Comparison of ENCODE assay signal across 9 cellular contexts in genomic region chr2:19312949-19313348, GRCh38. TPM values are rescaled to one million over a fixed set of nuclear protein-coding genes. Genes with fewer than 3 reads are reported as not detected.
DNase-seq lines count a peak whose midpoint lies in the region; ATAC-seq, FAIRE-seq and TF ChIP-seq lines count a peak whose summit lies in the region.
"Had no signal": no experiment of that assay in that cellular context is flagged by ENCODE, and none has a peak within 500 bp of the region (broad histone marks: within the 10 kb centered on the region; RNA-seq: fewer than 3 reads in every experiment).

No MANE protein-coding gene starts in this region.

- no peak overlapping the region for H3K14ac ChIP-seq in H1 (ENCODE audit: insufficient read length)

- ATAC-seq in GM18873 (IDR thresholded peaks at IDR 0.05; ENCODE audit: low FRiP score, unreplicated experiment): no peak

- H2AFZ ChIP-seq in H1 (ENCODE audit: low read length): no peak overlapping the region

- H2BK120ac ChIP-seq in H1 (replicated peaks; ENCODE audit: low read depth, low read length): no peak overlapping the region

- no peaks in the 10 kb centered on the region for H3K79me2 ChIP-seq in H1 (ENCODE audit: control insufficient read depth in 1 of 2, insufficient read depth in 2 of 2, low read length in 2 of 2)

- no peak overlapping the region for H2BK20ac ChIP-seq in H1 (ENCODE audit: low read length)

- H3K4ac ChIP-seq in H1 (replicated peaks; ENCODE audit: insufficient read length, low read depth, low read length): no peak overlapping the region

- CTCF ChIA-PET in H1 (lab: Charles Lee; ENCODE audit: partially characterized antibody): interaction anchor here (0.7 to 2.0 kb wide), 10 partner anchors 8 to 793 kb away, joined by 3 to 6 read pairs (median 4); no protein-coding TSS in a partner anchor

- no peak overlapping the region for H4K91ac ChIP-seq in H1 (replicated peaks; ENCODE audit: insufficient read length, low read length)

- intact Hi-C loops in testis (cut with DNase I; ENCODE audit: low total_unique reads): no loop called here

- FAIRE-seq in H1 (lab: Jason Lieb, UNC): no peak

- no peak overlapping the region for H3K4me3 ChIP-seq in H1 (ENCODE audit: extremely low read depth in 1 of 4, insufficient read depth in 2 of 4, low read depth in 3 of 4, low read length in 4 of 4)
- H3K4me3 ChIP-seq in testis: no peak overlapping the region

- H4K5ac ChIP-seq in H1 (ENCODE audit: insufficient read length, low read depth, low read length): no peak overlapping the region

- H3K18ac ChIP-seq in H1 (ENCODE audit: extremely low read depth, low read length): no peak overlapping the region

- H2BK12ac ChIP-seq in H1 (ENCODE audit: low read depth, low read length): no peak overlapping the region

- H3K27ac ChIP-seq in H1 (ENCODE audit: low read depth, low read length) (no peak overlapping the region), testis (no peak overlapping the region)

- H3K9ac ChIP-seq in H1 (replicated peaks in 1 of 4; ENCODE audit: extremely low read depth in 1 of 4, low read depth in 3 of 4, low read length in 3 of 4): no peak overlapping the region

- H3K79me1 ChIP-seq in H1 (ENCODE audit: low read depth, low read length): no peaks in the 10 kb centered on the region

- H2BK15ac ChIP-seq in H1 (ENCODE audit: low read length): no peak overlapping the region

- H3K36me3 ChIP-seq in H1 (ENCODE audit: control insufficient read depth in 2 of 4, insufficient read depth in 4 of 4, low read length in 3 of 4) (no peaks in the 10 kb centered on the region), testis (ENCODE audit: low read depth, missing control alignments) (no peaks in the 10 kb centered on the region)

- H3K4me1 ChIP-seq in H1 (replicated peaks in 1 of 4; ENCODE audit: control insufficient read depth in 3 of 4, insufficient read depth in 4 of 4, low read length in 3 of 4): no peaks in the 10 kb centered on the region
- no peaks in the 10 kb centered on the region for H3K4me1 ChIP-seq in testis
- H3K4me1 ChIP-seq: Caco-2 had no signal

- H3K23ac ChIP-seq in H1 (ENCODE audit: insufficient read length): no peak overlapping the region

- no peak for TF ChIP-seq POLR2A in H1 (IDR thresholded peaks at IDR 0.05; ENCODE audit: control extremely low read depth in 1 of 2, low read depth in 2 of 2, low read length in 2 of 2)
- no peak for TF ChIP-seq POLR2A in testis (IDR thresholded peaks at IDR 0.05)

- H3K27me3 ChIP-seq in H1 (replicated peaks in 1 of 4; ENCODE audit: control insufficient read depth in 3 of 4, extremely low read depth in 1 of 4, insufficient read depth in 3 of 4, low read length in 3 of 4): no peaks in the 10 kb centered on the region
- H3K27me3 ChIP-seq in testis: no peaks in the 10 kb centered on the region

- POLR2A ChIA-PET in H1 (lab: Charles Lee; ENCODE audit: partially characterized antibody): no interaction called here

- H3K56ac ChIP-seq in H1 (replicated peaks; ENCODE audit: insufficient read length, low read depth, low read length): no peak overlapping the region

- H3K23me2 ChIP-seq in H1 (ENCODE audit: low read depth, low read length): no peaks in the 10 kb centered on the region; the same call in 1 of the 2 replicates

- no peaks in the 10 kb centered on the region for H4K20me1 ChIP-seq in H1 (replicated peaks in 1 of 2; ENCODE audit: control insufficient read depth in 1 of 2, insufficient read depth in 2 of 2, low read length in 2 of 2)

- peak; percentile 10 for DNase-seq in SIG-M5 treated with dmso at 0.1 percent for 504 hours (lab: John Stamatoyannopoulos, UW; ENCODE audit: unreplicated experiment)
- no peak for DNase-seq in SIG-M5 (lab: John Stamatoyannopoulos, UW)
- DNase-seq in HS-5 (ENCODE audit: low read depth): peak; percentile 6
- no peak for DNase-seq in H1 (ENCODE audit: low read depth in 1 of 2, low spot score in 2 of 2)
- peak; percentile 47 for DNase-seq in testis
- DNase-seq in NCI-H748 treated with DMSO at 0.1 percent for 48 hours (lab: John Stamatoyannopoulos, UW): no peak
- no peak for DNase-seq in islet precursor cell

- TF ChIP-seq RAD21 in H1 (IDR thresholded peaks at IDR 0.05 in 1 of 2, conservative IDR thresholded peaks at IDR 0.05 in 1 of 2; ENCODE audit: low read depth in 2 of 2, low read length in 2 of 2): peak; percentile 37 to 48; a peak in 3 of 4 replicates

- H2AK5ac ChIP-seq in H1 (ENCODE audit: low read depth, low read length): no peak overlapping the region

- H2BK5ac ChIP-seq in H1 (ENCODE audit: low read depth, low read length): no peak overlapping the region

- no peak for TF ChIP-seq EP300 in H1 (IDR thresholded peaks at IDR 0.05; ENCODE audit: borderline replicate concordance in 1 of 2, low read depth in 2 of 2, low read length in 2 of 2)

- H4K8ac ChIP-seq in H1 (ENCODE audit: extremely low read depth, insufficient read depth, low read length): no peak overlapping the region

- H3K4me2 ChIP-seq in H1 (ENCODE audit: insufficient read depth in 1 of 2, low read depth in 2 of 2, low read length in 2 of 2): no peak overlapping the region

- H3K9me3 ChIP-seq in H1 (ENCODE audit: insufficient read depth in 2 of 2, low read depth in 1 of 2, low read length in 1 of 2) (no peaks in the 10 kb centered on the region), testis (no peaks in the 10 kb centered on the region)

- TF ChIP-seq CTCF in H1 (IDR thresholded peaks at IDR 0.05; ENCODE audit: control extremely low read depth in 1 of 3, insufficient read depth in 1 of 3, low read depth in 1 of 3, low read length in 3 of 3) (peak in 2 of 3 experiments; percentile 10 to 28; a peak in 2 of 4 replicates), testis (IDR thresholded peaks at IDR 0.05) (peak in 1 of 3 experiments; percentile 2)

TF ChIP-seq in H1, 55 proteins besides CTCF, POLR2A, EP300 and RAD21 (continues in another document):
- TF ChIP-seq, protein P1, sequence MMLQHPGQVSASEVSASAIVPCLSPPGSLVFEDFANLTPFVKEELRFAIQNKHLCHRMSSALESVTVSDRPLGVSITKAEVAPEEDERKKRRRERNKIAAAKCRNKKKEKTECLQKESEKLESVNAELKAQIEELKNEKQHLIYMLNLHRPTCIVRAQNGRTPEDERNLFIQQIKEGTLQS (IDR thresholded peaks at IDR 0.05; ENCODE audit: insufficient read depth, low read depth, low read length): no peak
- TF ChIP-seq CBX8 (IDR thresholded peaks at IDR 0.05; ENCODE audit: borderline replicate concordance, low read depth, low read length) (no peak), KDM1A (IDR thresholded peaks at IDR 0.05; ENCODE audit: borderline replicate concordance, low read length) (no peak), KDM4A (IDR thresholded peaks at IDR 0.05; ENCODE audit: low read depth, low read length, severe bottlenecking) (no peak), KDM5A (IDR thresholded peaks at IDR 0.05; ENCODE audit: low read length) (no peak)

RNA-seq across cellular contexts. Expression of gene OSR1, which starts 45.5 kb away (rescaled TPM):
- 0.22 TPM in 1 of 2 replicates, not detected in the other for total RNA-seq in H1 (2021; fragmentation: NEBNext Ultra II Directional; extraction: Animal tissue kit (Norgen Biotek cat#: 25700))
- polyA plus RNA-seq in H1 (2011; rRNA removed) (0.05 TPM in 2 replicates), testis (ENCODE audit: insufficient read depth, low read depth, low replicate concordance) (21.5 TPM)
- not detected for polyA plus RNA-seq in H1 (2011; cell fraction: cytosol; rRNA removed)
- 0.09 TPM for polyA plus RNA-seq in H1 (2011; cell fraction: nucleus; rRNA removed)
- polyA plus RNA-seq in H1 (2012, experiment 1 of 2): not detected in 4 replicates
- 0.13 TPM for polyA plus RNA-seq in H1 (2012, experiment 2 of 2)
- polyA plus RNA-seq in H1 (2013, experiment 1 of 2): 0.06 TPM
- polyA plus RNA-seq in H1 (2013, experiment 2 of 2): 0.04 TPM
- polyA minus RNA-seq in H1 (2011; rRNA and poly(A)+ RNA removed): 0.06 TPM in 1 of 2 replicates, not detected in the other
- polyA minus RNA-seq in H1 (2011; cell fraction: cytosol; rRNA and poly(A)+ RNA removed): not detected
- 0.10 TPM for polyA minus RNA-seq in H1 (2011; cell fraction: nucleus; rRNA and poly(A)+ RNA removed)
- 10 to 100 TPM in 1 of 2 donors, 1 to 10 TPM in 1; 8.9 to 27.7 TPM for total RNA-seq in testis

Comparison
In these comparisons a context has a peak if more than half of its experiments do, and no peak if none do; other contexts are left out.
1. DNase-seq: peak in SIG-M5 treated with dmso at 0.1 percent for 504 hours (single experiment), HS-5 (single experiment) and testis (single experiment); none in SIG-M5 (single experiment), H1 (0 of 2), NCI-H748 treated with DMSO at 0.1 percent for 48 hours (single experiment) and islet precursor cell (single experiment).